Comparison of ENCODE assay signal across 2 cellular contexts in genomic region chr22:27407369-27407985, GRCh38.
TF ChIP-seq lines count a peak whose summit lies in the region.

No MANE protein-coding gene starts in this region.

TF ChIP-seq in GM23338, 12 proteins besides CTCF, POLR2A, EP300 and RAD21 (continued from another document):
- TF ChIP-seq CREB1 (CRISPR knock-in tag; IDR thresholded peaks at IDR 0.05; ENCODE audit: low read depth) (no peak), NANOG (IDR thresholded peaks at IDR 0.05; ENCODE audit: borderline replicate concordance) (no peak), ZNF331 (CRISPR knock-in tag; IDR thresholded peaks at IDR 0.05; ENCODE audit: low read depth) (no peak), ZNF462 (CRISPR knock-in tag; IDR thresholded peaks at IDR 0.05) (no peak), POLR2AphosphoS5 (IDR thresholded peaks at IDR 0.05; ENCODE audit: low read depth) (no peak)
- TF ChIP-seq, protein P1, sequence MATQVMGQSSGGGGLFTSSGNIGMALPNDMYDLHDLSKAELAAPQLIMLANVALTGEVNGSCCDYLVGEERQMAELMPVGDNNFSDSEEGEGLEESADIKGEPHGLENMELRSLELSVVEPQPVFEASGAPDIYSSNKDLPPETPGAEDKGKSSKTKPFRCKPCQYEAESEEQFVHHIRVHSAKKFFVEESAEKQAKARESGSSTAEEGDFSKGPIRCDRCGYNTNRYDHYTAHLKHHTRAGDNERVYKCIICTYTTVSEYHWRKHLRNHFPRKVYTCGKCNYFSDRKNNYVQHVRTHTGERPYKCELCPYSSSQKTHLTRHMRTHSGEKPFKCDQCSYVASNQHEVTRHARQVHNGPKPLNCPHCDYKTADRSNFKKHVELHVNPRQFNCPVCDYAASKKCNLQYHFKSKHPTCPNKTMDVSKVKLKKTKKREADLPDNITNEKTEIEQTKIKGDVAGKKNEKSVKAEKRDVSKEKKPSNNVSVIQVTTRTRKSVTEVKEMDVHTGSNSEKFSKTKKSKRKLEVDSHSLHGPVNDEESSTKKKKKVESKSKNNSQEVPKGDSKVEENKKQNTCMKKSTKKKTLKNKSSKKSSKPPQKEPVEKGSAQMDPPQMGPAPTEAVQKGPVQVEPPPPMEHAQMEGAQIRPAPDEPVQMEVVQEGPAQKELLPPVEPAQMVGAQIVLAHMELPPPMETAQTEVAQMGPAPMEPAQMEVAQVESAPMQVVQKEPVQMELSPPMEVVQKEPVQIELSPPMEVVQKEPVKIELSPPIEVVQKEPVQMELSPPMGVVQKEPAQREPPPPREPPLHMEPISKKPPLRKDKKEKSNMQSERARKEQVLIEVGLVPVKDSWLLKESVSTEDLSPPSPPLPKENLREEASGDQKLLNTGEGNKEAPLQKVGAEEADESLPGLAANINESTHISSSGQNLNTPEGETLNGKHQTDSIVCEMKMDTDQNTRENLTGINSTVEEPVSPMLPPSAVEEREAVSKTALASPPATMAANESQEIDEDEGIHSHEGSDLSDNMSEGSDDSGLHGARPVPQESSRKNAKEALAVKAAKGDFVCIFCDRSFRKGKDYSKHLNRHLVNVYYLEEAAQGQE (IDR thresholded peaks at IDR 0.05; ENCODE audit: unreplicated experiment): no peak
- TF ChIP-seq, protein P2, sequence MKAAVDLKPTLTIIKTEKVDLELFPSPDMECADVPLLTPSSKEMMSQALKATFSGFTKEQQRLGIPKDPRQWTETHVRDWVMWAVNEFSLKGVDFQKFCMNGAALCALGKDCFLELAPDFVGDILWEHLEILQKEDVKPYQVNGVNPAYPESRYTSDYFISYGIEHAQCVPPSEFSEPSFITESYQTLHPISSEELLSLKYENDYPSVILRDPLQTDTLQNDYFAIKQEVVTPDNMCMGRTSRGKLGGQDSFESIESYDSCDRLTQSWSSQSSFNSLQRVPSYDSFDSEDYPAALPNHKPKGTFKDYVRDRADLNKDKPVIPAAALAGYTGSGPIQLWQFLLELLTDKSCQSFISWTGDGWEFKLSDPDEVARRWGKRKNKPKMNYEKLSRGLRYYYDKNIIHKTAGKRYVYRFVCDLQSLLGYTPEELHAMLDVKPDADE (IDR thresholded peaks at IDR 0.05): no peak

TF ChIP-seq in H1, 55 proteins besides CTCF, POLR2A, EP300 and RAD21 (continued from another document):
- no peak for TF ChIP-seq TCF12 (IDR thresholded peaks at IDR 0.05; ENCODE audit: low read depth, low read length)
- TF ChIP-seq, protein P3, sequence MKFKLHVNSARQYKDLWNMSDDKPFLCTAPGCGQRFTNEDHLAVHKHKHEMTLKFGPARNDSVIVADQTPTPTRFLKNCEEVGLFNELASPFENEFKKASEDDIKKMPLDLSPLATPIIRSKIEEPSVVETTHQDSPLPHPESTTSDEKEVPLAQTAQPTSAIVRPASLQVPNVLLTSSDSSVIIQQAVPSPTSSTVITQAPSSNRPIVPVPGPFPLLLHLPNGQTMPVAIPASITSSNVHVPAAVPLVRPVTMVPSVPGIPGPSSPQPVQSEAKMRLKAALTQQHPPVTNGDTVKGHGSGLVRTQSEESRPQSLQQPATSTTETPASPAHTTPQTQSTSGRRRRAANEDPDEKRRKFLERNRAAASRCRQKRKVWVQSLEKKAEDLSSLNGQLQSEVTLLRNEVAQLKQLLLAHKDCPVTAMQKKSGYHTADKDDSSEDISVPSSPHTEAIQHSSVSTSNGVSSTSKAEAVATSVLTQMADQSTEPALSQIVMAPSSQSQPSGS (IDR thresholded peaks at IDR 0.05; ENCODE audit: low read length): no peak
- TF ChIP-seq CEBPB (IDR thresholded peaks at IDR 0.05; ENCODE audit: low read depth, low read length): no peak
- TF ChIP-seq RFX5 (IDR thresholded peaks at IDR 0.05; ENCODE audit: borderline replicate concordance, low read depth, low read length): no peak
- TF ChIP-seq FOSL1 (IDR thresholded peaks at IDR 0.05; ENCODE audit: insufficient read depth, low read depth, low read length): no peak
- TF ChIP-seq SP2 (IDR thresholded peaks at IDR 0.05; ENCODE audit: low read length): no peak
- TF ChIP-seq SUZ12 (IDR thresholded peaks at IDR 0.05; ENCODE audit: low read length): no peak
- no peak for TF ChIP-seq ZNF274 (IDR thresholded peaks at IDR 0.05; ENCODE audit: borderline replicate concordance, extremely low read depth, low read length)
- no peak for TF ChIP-seq KDM4A (IDR thresholded peaks at IDR 0.05; ENCODE audit: low read depth, low read length, severe bottlenecking)
- TF ChIP-seq RXRA (IDR thresholded peaks at IDR 0.05; ENCODE audit: insufficient read depth, low read depth, low read length): no peak
- no peak for TF ChIP-seq SP1 (IDR thresholded peaks at IDR 0.05; ENCODE audit: low read depth, low read length)
- TF ChIP-seq PHF8 (conservative IDR thresholded peaks at IDR 0.05; ENCODE audit: low read depth, low read length): no peak
- TF ChIP-seq CBX5 (IDR thresholded peaks at IDR 0.05; ENCODE audit: low read depth, low read length): no peak
- TF ChIP-seq, protein P4, sequence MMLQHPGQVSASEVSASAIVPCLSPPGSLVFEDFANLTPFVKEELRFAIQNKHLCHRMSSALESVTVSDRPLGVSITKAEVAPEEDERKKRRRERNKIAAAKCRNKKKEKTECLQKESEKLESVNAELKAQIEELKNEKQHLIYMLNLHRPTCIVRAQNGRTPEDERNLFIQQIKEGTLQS (IDR thresholded peaks at IDR 0.05; ENCODE audit: insufficient read depth, low read depth, low read length): no peak
- TF ChIP-seq GABPA (IDR thresholded peaks at IDR 0.05; ENCODE audit: borderline replicate concordance, insufficient read depth, low read length): no peak
- TF ChIP-seq SAP30 (IDR thresholded peaks at IDR 0.05; ENCODE audit: insufficient read depth, insufficient replicate concordance, low read length): no peak
- no peak for TF ChIP-seq POLR2AphosphoS5 (IDR thresholded peaks at IDR 0.05; ENCODE audit: low read depth, low read length)
